ENCODE assay signal across 1 cellular context in genomic region chr20:10949930-10950783, GRCh38.
TF ChIP-seq lines count a peak whose summit lies in the region.

No MANE protein-coding gene starts in this region.

TF ChIP-seq in HepG2, 621 proteins besides CTCF, POLR2A, EP300 and RAD21 (continued from another document and continues in another):
- TF ChIP-seq ZNF276 (CRISPR knock-in tag; IDR thresholded peaks at IDR 0.05; ENCODE audit: low read depth) (no peak), MTA3 (CRISPR knock-in tag; IDR thresholded peaks at IDR 0.05) (no peak), ZBTB26 (CRISPR knock-in tag; IDR thresholded peaks at IDR 0.05; ENCODE audit: borderline replicate concordance) (no peak), TARDBP (CRISPR knock-in tag; IDR thresholded peaks at IDR 0.05) (no peak), BRF2 (CRISPR knock-in tag; IDR thresholded peaks at IDR 0.05) (no peak), ETV6 (CRISPR knock-in tag; conservative IDR thresholded peaks at IDR 0.05) (no peak), U2AF1 (optimal IDR thresholded peaks at IDR 0.05; ENCODE audit: low read depth, low read length) (no peak), NCOA1 (CRISPR knock-in tag; IDR thresholded peaks at IDR 0.05) (no peak), ZNF883 (CRISPR knock-in tag; IDR thresholded peaks at IDR 0.05; ENCODE audit: not compliant biosample characterization) (no peak), TAF15 (IDR thresholded peaks at IDR 0.05; ENCODE audit: low read depth, low read length, poor library complexity, severe bottlenecking) (no peak), TRIM24 (CRISPR knock-in tag; IDR thresholded peaks at IDR 0.05) (no peak), WIZ (CRISPR knock-in tag; IDR thresholded peaks at IDR 0.05) (no peak), ZNF224 (CRISPR knock-in tag; IDR thresholded peaks at IDR 0.05) (no peak), PATZ1 (CRISPR knock-in tag; IDR thresholded peaks at IDR 0.05) (no peak), ZSCAN20 (CRISPR knock-in tag; IDR thresholded peaks at IDR 0.05; ENCODE audit: borderline replicate concordance) (no peak), JUND (CRISPR knock-in tag; IDR thresholded peaks at IDR 0.05) (no peak), RBAK (CRISPR knock-in tag; IDR thresholded peaks at IDR 0.05) (no peak), FIP1L1 (IDR thresholded peaks at IDR 0.05; ENCODE audit: borderline replicate concordance, insufficient read depth, low read depth, low read length) (no peak), IRF2 (CRISPR knock-in tag; IDR thresholded peaks at IDR 0.05) (peak; percentile 36; the same call in 1 of the 2 replicates), NONO (IDR thresholded peaks at IDR 0.05) (no peak), NONO (CRISPR knock-in tag; conservative IDR thresholded peaks at IDR 0.05) (0 out of 2 replicates have a peak, but pooled peaks have one; percentile 28), FOXJ3 (CRISPR knock-in tag; IDR thresholded peaks at IDR 0.05; ENCODE audit: borderline replicate concordance) (peak; percentile 72; the same call in 1 of the 2 replicates), USF2 (IDR thresholded peaks at IDR 0.05; ENCODE audit: low read depth, low read length) (no peak), USF2 (CRISPR knock-in tag; IDR thresholded peaks at IDR 0.05; ENCODE audit: borderline replicate concordance) (no peak), ZNF225 (CRISPR knock-in tag; IDR thresholded peaks at IDR 0.05) (no peak), GMEB2 (CRISPR knock-in tag; IDR thresholded peaks at IDR 0.05; ENCODE audit: low read depth) (no peak), ZEB1 (IDR thresholded peaks at IDR 0.05; ENCODE audit: insufficient replicate concordance, low read depth) (peak; percentile 33), ZNF362 (CRISPR knock-in tag; IDR thresholded peaks at IDR 0.05; ENCODE audit: borderline replicate concordance) (peak; percentile 57; the same call in 1 of the 2 replicates), HNF4A (CRISPR knock-in tag; IDR thresholded peaks at IDR 0.05) (peak; percentile 59), ZBTB43 (CRISPR knock-in tag; conservative IDR thresholded peaks at IDR 0.05) (no peak), ZNF7 (CRISPR knock-in tag; IDR thresholded peaks at IDR 0.05) (no peak), HMGXB4 (CRISPR knock-in tag; IDR thresholded peaks at IDR 0.05; ENCODE audit: borderline replicate concordance in 1 of 2, low read depth in 1 of 2) (0 out of 4 replicates have a peak, but pooled peaks of 1 of the 2 experiments have one; percentile 22), JUN (CRISPR knock-in tag; IDR thresholded peaks at IDR 0.05) (no peak), ESRRA (CRISPR knock-in tag; IDR thresholded peaks at IDR 0.05; ENCODE audit: low read depth) (no peak), HNRNPL (IDR thresholded peaks at IDR 0.05; ENCODE audit: low read depth, low read length) (no peak), ZNF678 (CRISPR knock-in tag; IDR thresholded peaks at IDR 0.05) (no peak), SNAPC5 (CRISPR knock-in tag; IDR thresholded peaks at IDR 0.05; ENCODE audit: borderline replicate concordance) (no peak), AFF4 (CRISPR knock-in tag; IDR thresholded peaks at IDR 0.05) (no peak), TBX2 (CRISPR knock-in tag; IDR thresholded peaks at IDR 0.05; ENCODE audit: borderline replicate concordance) (peak; percentile 57; the same call in 1 of the 2 replicates), ZNF879 (CRISPR knock-in tag; IDR thresholded peaks at IDR 0.05) (no peak), SIX4 (CRISPR knock-in tag; IDR thresholded peaks at IDR 0.05) (peak; percentile 39; the same call in 1 of the 2 replicates), ELK4 (CRISPR knock-in tag; IDR thresholded peaks at IDR 0.05; ENCODE audit: borderline replicate concordance) (no peak), HMG20B (CRISPR knock-in tag; conservative IDR thresholded peaks at IDR 0.05) (no peak), CREM (IDR thresholded peaks at IDR 0.05) (peak; percentile 66), CREM (CRISPR knock-in tag; IDR thresholded peaks at IDR 0.05) (no peak)
